ENCODE assay signal across 12 cellular contexts in the genomic region with DNA sequence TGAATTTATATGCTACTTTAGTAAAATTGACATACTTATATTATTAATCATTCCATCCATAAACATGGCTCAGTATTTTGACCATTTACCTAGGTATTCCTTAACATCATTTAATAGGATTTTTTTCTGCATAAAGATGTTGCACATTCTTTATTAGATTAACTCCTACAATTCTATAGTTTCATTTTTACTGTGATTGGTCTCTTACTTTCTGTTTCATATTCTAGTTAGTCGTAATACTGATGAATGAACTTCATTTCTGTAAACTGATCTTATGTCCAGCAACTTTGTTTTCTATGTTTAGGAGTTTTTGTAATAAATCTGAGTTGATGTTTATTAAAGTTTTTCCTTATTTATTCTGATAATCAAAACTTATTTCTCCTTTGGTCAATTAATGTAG.
DNase-seq lines count a peak whose midpoint lies in the region; ATAC-seq lines count a peak whose summit lies in the region.
"Had no signal": no experiment of that assay in that cellular context is flagged by ENCODE, and none has a peak within 500 bp of the region (broad histone marks: within the 10 kb centered on the region; RNA-seq: fewer than 3 reads in every experiment).

No MANE protein-coding gene starts in this region.

- ATAC-seq in GM18909 (IDR thresholded peaks at IDR 0.05; ENCODE audit: poor library complexity, unreplicated experiment), result peak; percentile 71
- peak; percentile 70 for ATAC-seq in GM21737 (IDR thresholded peaks at IDR 0.05; ENCODE audit: unreplicated experiment)
- ATAC-seq in HG03196 (IDR thresholded peaks at IDR 0.05; ENCODE audit: unreplicated experiment), result peak; percentile 72
- ATAC-seq: K562, Right ventricle myocardium inferior had no signal

- H3K27me3 Mint-ChIP-seq in immature natural killer cell (ENCODE audit: low read depth in 3 of 3), result peaks cover 0 to 3% (median under 1%) of the 10 kb centered on the region in 3 donors
- H3K27me3 Mint-ChIP-seq in activated CD4-positive, alpha-beta T cell treated with anti-CD3 and anti-CD28 coated beads, Interleukin-2, amount 10 ng/mL, durations not matched to agents 7 days and 5 days, result no peaks in the 10 kb centered on the region
- H3K27me3 Mint-ChIP-seq in activated CD4-positive, alpha-beta memory T cell treated with anti-CD3 and anti-CD28 coated beads, Interleukin-2, amount 10 ng/mL, durations not matched to agents 7 days and 5 days, result no peaks in the 10 kb centered on the region

- peak in 2 of 3 donors; percentile 4 to 6 for DNase-seq in immature natural killer cell
- DNase-seq in activated CD4-positive, alpha-beta T cell treated with anti-CD3 and anti-CD28 coated beads, Interleukin-2, amount 10 ng/mL, durations not matched to agents 7 days and 5 days, result no peak
- DNase-seq in activated CD4-positive, alpha-beta memory T cell treated with anti-CD3 and anti-CD28 coated beads, Interleukin-2, amount 10 ng/mL, durations not matched to agents 7 days and 5 days, result no peak
- DNase-seq in COR-L47 (lab: John Stamatoyannopoulos, UW), result no peak
- DNase-seq: DMS79 treated with DMSO at 0.1 percent for 48 hours, head of caudate nucleus, mesendoderm had no signal

- peak overlapping the region in 2 of 6 donors; percentile 13 to 27 for H3K27ac Mint-ChIP-seq in immature natural killer cell
- no peak overlapping the region for H3K27ac Mint-ChIP-seq in activated CD4-positive, alpha-beta T cell treated with anti-CD3 and anti-CD28 coated beads, Interleukin-2, amount 10 ng/mL, durations not matched to agents 7 days and 5 days
- H3K27ac Mint-ChIP-seq in activated CD4-positive, alpha-beta memory T cell treated with anti-CD3 and anti-CD28 coated beads, Interleukin-2, amount 10 ng/mL, durations not matched to agents 7 days and 5 days, result no peak overlapping the region

- H3K9me3 Mint-ChIP-seq in immature natural killer cell, result no peaks in the 10 kb centered on the region
- H3K9me3 Mint-ChIP-seq in activated CD4-positive, alpha-beta T cell treated with anti-CD3 and anti-CD28 coated beads, Interleukin-2, amount 10 ng/mL, durations not matched to agents 7 days and 5 days, result no peaks in the 10 kb centered on the region
- no peaks in the 10 kb centered on the region for H3K9me3 Mint-ChIP-seq in activated CD4-positive, alpha-beta memory T cell treated with anti-CD3 and anti-CD28 coated beads, Interleukin-2, amount 10 ng/mL, durations not matched to agents 7 days and 5 days

- CTCF ChIA-PET in activated CD4-positive, alpha-beta T cell treated with anti-CD3 and anti-CD28 coated beads, Interleukin-2, amount 10 ng/mL, durations not matched to agents 7 days and 5 days (lab: Charles Lee), result no interaction called here
- CTCF ChIA-PET in activated CD4-positive, alpha-beta memory T cell treated with anti-CD3 and anti-CD28 coated beads, Interleukin-2, amount 10 ng/mL, durations not matched to agents 7 days and 5 days (lab: Charles Lee), result no interaction called here

- no peaks in the 10 kb centered on the region for H3K36me3 Mint-ChIP-seq in immature natural killer cell
- H3K36me3 Mint-ChIP-seq in activated CD4-positive, alpha-beta T cell treated with anti-CD3 and anti-CD28 coated beads, Interleukin-2, amount 10 ng/mL, durations not matched to agents 7 days and 5 days (ENCODE audit: low read depth), result no peaks in the 10 kb centered on the region
- no peaks in the 10 kb centered on the region for H3K36me3 Mint-ChIP-seq in activated CD4-positive, alpha-beta memory T cell treated with anti-CD3 and anti-CD28 coated beads, Interleukin-2, amount 10 ng/mL, durations not matched to agents 7 days and 5 days (ENCODE audit: low read depth)

- POLR2A ChIA-PET in activated CD4-positive, alpha-beta T cell treated with anti-CD3 and anti-CD28 coated beads, Interleukin-2, amount 10 ng/mL, durations not matched to agents 7 days and 5 days (lab: Charles Lee), result no interaction called here
- POLR2A ChIA-PET in activated CD4-positive, alpha-beta memory T cell treated with anti-CD3 and anti-CD28 coated beads, Interleukin-2, amount 10 ng/mL, durations not matched to agents 7 days and 5 days (lab: Charles Lee), result no interaction called here

- H3K4me1 Mint-ChIP-seq in immature natural killer cell, result peaks cover 0 to 19% of the 10 kb centered on the region in 2 donors
- H3K4me1 Mint-ChIP-seq in activated CD4-positive, alpha-beta T cell treated with anti-CD3 and anti-CD28 coated beads, Interleukin-2, amount 10 ng/mL, durations not matched to agents 7 days and 5 days, result peaks cover 2% of the 10 kb centered on the region
- peaks cover 1% of the 10 kb centered on the region for H3K4me1 Mint-ChIP-seq in activated CD4-positive, alpha-beta memory T cell treated with anti-CD3 and anti-CD28 coated beads, Interleukin-2, amount 10 ng/mL, durations not matched to agents 7 days and 5 days

- peak overlapping the region in 3 of 5 donors; percentile 49 to 63 (median 63) for H3K4me3 Mint-ChIP-seq in immature natural killer cell
- no peak overlapping the region for H3K4me3 Mint-ChIP-seq in activated CD4-positive, alpha-beta T cell treated with anti-CD3 and anti-CD28 coated beads, Interleukin-2, amount 10 ng/mL, durations not matched to agents 7 days and 5 days
- no peak overlapping the region for H3K4me3 Mint-ChIP-seq in activated CD4-positive, alpha-beta memory T cell treated with anti-CD3 and anti-CD28 coated beads, Interleukin-2, amount 10 ng/mL, durations not matched to agents 7 days and 5 days

Comparison
In these comparisons a context has a peak if more than half of its experiments do, and no peak if none do; other contexts are left out.
1. DNase-seq: peak in immature natural killer cell (2 of 3); none in activated CD4-positive, alpha-beta T cell treated with anti-CD3 and anti-CD28 coated beads, Interleukin-2, amount 10 ng/mL, durations not matched to agents 7 days and 5 days (single experiment), activated CD4-positive, alpha-beta memory T cell treated with anti-CD3 and anti-CD28 coated beads, Interleukin-2, amount 10 ng/mL, durations not matched to agents 7 days and 5 days (single experiment) and COR-L47 (single experiment).
2. H3K4me3 Mint-ChIP-seq: peak in immature natural killer cell (3 of 5); none in activated CD4-positive, alpha-beta T cell treated with anti-CD3 and anti-CD28 coated beads, Interleukin-2, amount 10 ng/mL, durations not matched to agents 7 days and 5 days (single experiment) and activated CD4-positive, alpha-beta memory T cell treated with anti-CD3 and anti-CD28 coated beads, Interleukin-2, amount 10 ng/mL, durations not matched to agents 7 days and 5 days (single experiment).
3. Peak in every context shown above with its lines, with median percentiles within 50 percentile points of each other: ATAC-seq.